In genomic region chr6:167779123-167779992, GRCh38 we compare ENCODE assay signal across 14 cellular contexts.
"Had no signal": no experiment of that assay in that cellular context is flagged by ENCODE, and none has a peak within 500 bp of the region (broad histone marks: within the 10 kb centered on the region; RNA-seq: fewer than 3 reads in every experiment).

No MANE protein-coding gene starts in this region.

- H3K4me1 Mint-ChIP-seq: activated naive CD8-positive, alpha-beta T cell treated with anti-CD3 and anti-CD28 coated beads, Interleukin-2, amount 50 U/mL, for 24 hours; naive B cell had no signal

- H3K9me3 ChIP-seq: breast epithelium, heart right ventricle had no signal

- H3K36me3 Mint-ChIP-seq: naive B cell, neural progenitor cell had no signal

- H3K27ac ChIP-seq: heart right ventricle, neural progenitor cell had no signal

- DNase-seq: activated CD4-positive, alpha-beta T cell treated with anti-CD3 and anti-CD28 coated beads for 1 hour; activated CD4-positive, alpha-beta T cell treated with anti-CD3 and anti-CD28 coated beads, Interleukin-2, amount 50 U/mL, for 4 hours; activated naive CD4-positive, alpha-beta T cell treated with anti-CD3 and anti-CD28 coated beads for 36 hours; activated naive CD8-positive, alpha-beta T cell treated with anti-CD3 and anti-CD28 coated beads, Interleukin-2, amount 50 U/mL, for 24 hours; aorta; dermis blood vessel endothelial cell; heart right ventricle; naive B cell; small intestine had no signal

- H3K36me3 ChIP-seq: breast epithelium, heart right ventricle, neural progenitor cell had no signal

- ATAC-seq: activated naive CD8-positive, alpha-beta T cell treated with anti-CD3 and anti-CD28 coated beads, Interleukin-2, amount 50 U/mL, for 24 hours had no signal

- FAIRE-seq: frontal cortex, small intestine had no signal

- H3K4me3 Mint-ChIP-seq: activated naive CD4-positive, alpha-beta T cell treated with anti-CD3 and anti-CD28 coated beads for 36 hours; activated naive CD8-positive, alpha-beta T cell treated with anti-CD3 and anti-CD28 coated beads, Interleukin-2, amount 50 U/mL, for 24 hours; naive B cell; neural progenitor cell; stimulated activated naive CD8-positive, alpha-beta T cell treated with anti-CD3 and anti-CD28 coated beads, Interleukin-15, Interleukin-2, amounts not matched to agents 100 ng/mL and 50 ng/mL, for 24 hours had no signal

- H3K4me2 ChIP-seq: neural progenitor cell had no signal

- H3K4me3 ChIP-seq: breast epithelium, heart right ventricle, neural progenitor cell had no signal

- H3K4me1 ChIP-seq: breast epithelium had no signal

- H3K27ac Mint-ChIP-seq: activated naive CD4-positive, alpha-beta T cell treated with anti-CD3 and anti-CD28 coated beads for 36 hours; activated naive CD8-positive, alpha-beta T cell treated with anti-CD3 and anti-CD28 coated beads, Interleukin-2, amount 50 U/mL, for 24 hours; activated T-helper 2 cell treated with anti-CD3 and anti-CD28 coated beads, Interferon-gamma antibody, Interleukin-2, Interleukin-4, amounts not matched to agents 10 μg/mL and 5 μg/mL and 100 μg/mL, durations not matched to agents 14 hours and 24 hours and 36 hours; naive B cell; stimulated activated naive CD8-positive, alpha-beta T cell treated with anti-CD3 and anti-CD28 coated beads, Interleukin-15, Interleukin-2, amounts not matched to agents 100 ng/mL and 50 ng/mL, for 24 hours had no signal

- H3K9ac ChIP-seq: neural progenitor cell had no signal

- H3K27me3 ChIP-seq: breast epithelium, heart right ventricle, neural progenitor cell had no signal

- H3K9me3 Mint-ChIP-seq: activated naive CD4-positive, alpha-beta T cell treated with anti-CD3 and anti-CD28 coated beads for 36 hours; activated naive CD8-positive, alpha-beta T cell treated with anti-CD3 and anti-CD28 coated beads, Interleukin-2, amount 50 U/mL, for 24 hours; activated T-helper 2 cell treated with anti-CD3 and anti-CD28 coated beads, Interferon-gamma antibody, Interleukin-2, Interleukin-4, amounts not matched to agents 10 μg/mL and 5 μg/mL and 100 μg/mL, durations not matched to agents 14 hours and 24 hours and 36 hours; stimulated activated naive CD8-positive, alpha-beta T cell treated with anti-CD3 and anti-CD28 coated beads, Interleukin-15, Interleukin-2, amounts not matched to agents 100 ng/mL and 50 ng/mL, for 24 hours had no signal
